In genomic region chr10:71613303-71613777, GRCh38 we compare ENCODE assay signal across 16 cellular contexts.
DNase-seq lines count a peak whose midpoint lies in the region; ATAC-seq, FAIRE-seq and TF ChIP-seq lines count a peak whose summit lies in the region.
"Had no signal": no experiment of that assay in that cellular context is flagged by ENCODE, and none has a peak within 500 bp of the region (broad histone marks: within the 10 kb centered on the region; RNA-seq: fewer than 3 reads in every experiment).

No MANE protein-coding gene starts in this region.

- intact Hi-C loops in MCF 10A (cut with micrococcal nuclease) (no loop called here), breast epithelium (cut with DNase I; ENCODE audit: low total_unique reads) (no loop called here), lower lobe of right lung (cut with DNase I) (no loop called here)

- peak; percentile 45 for DNase-seq in MCF 10A (ENCODE audit: unreplicated experiment)
- no peak for DNase-seq in breast epithelium (ENCODE audit: low spot score in 2 of 2)
- peak; percentile 41 for DNase-seq in epithelial cell of esophagus (ENCODE audit: low read depth)
- DNase-seq in lower lobe of right lung = no peak
- DNase-seq in urothelium cell line (ENCODE audit: low spot score) = peak; percentile 49
- no peak for DNase-seq in BE2C
- DNase-seq in stimulated activated effector memory CD8-positive, alpha-beta T cell treated with anti-CD3 and anti-CD28 coated beads, Interleukin-12 subunit alpha, Interleukin-12 subunit beta, amount 100 ng/mL, for 72 hours (ENCODE audit: low spot score in 2 of 2) = no peak
- DNase-seq in cerebellar nuclear complex (lab: John Stamatoyannopoulos, UW) = no peak
- DNase-seq: activated CD4-positive, CD25-positive, alpha-beta regulatory T cell; activated T-cell treated with anti-CD3 and anti-CD28 coated beads, Interleukin-2, amount 50 U/mL, for 1 hour; effector memory CD4-positive, alpha-beta T cell; hypothalamus; midbrain; NCI-H187 had no signal

- FAIRE-seq in urothelium cell line (lab: Jason Lieb, UNC) = no peak
- FAIRE-seq: A204.1 had no signal

- H3K27me3 ChIP-seq in breast epithelium (no peaks in the 10 kb centered on the region), lower lobe of right lung (ENCODE audit: low read depth) (no peaks in the 10 kb centered on the region), BE2C (no peaks in the 10 kb centered on the region)
- H3K27me3 ChIP-seq: tibial nerve had no signal

- TF ChIP-seq POLR2A in breast epithelium (IDR thresholded peaks at IDR 0.05) = no peak

- no peaks in the 10 kb centered on the region for H3K9me3 Mint-ChIP-seq in MCF 10A (ENCODE audit: unreplicated experiment)
- H3K9me3 Mint-ChIP-seq in stimulated activated effector memory CD8-positive, alpha-beta T cell treated with anti-CD3 and anti-CD28 coated beads, Interleukin-12 subunit alpha, Interleukin-12 subunit beta, amount 100 ng/mL, for 72 hours = no peaks in the 10 kb centered on the region

- TF ChIP-seq CTCF in MCF 10A (IDR thresholded peaks at IDR 0.05; ENCODE audit: unreplicated experiment) (no peak), breast epithelium (IDR thresholded peaks at IDR 0.05) (no peak), epithelial cell of esophagus (IDR thresholded peaks at IDR 0.05; ENCODE audit: insufficient read depth, low read depth, low read length, missing control alignments) (no peak), lower lobe of right lung (IDR thresholded peaks at IDR 0.05) (no peak), BE2C (IDR thresholded peaks at IDR 0.05; ENCODE audit: low read depth, low read length) (no peak)

- peak; percentile 27 to 55 for ATAC-seq in lower lobe of right lung
- ATAC-seq in stimulated activated effector memory CD8-positive, alpha-beta T cell treated with anti-CD3 and anti-CD28 coated beads, Interleukin-12 subunit alpha, Interleukin-12 subunit beta, amount 100 ng/mL, for 72 hours = no peak

- H3K27ac ChIP-seq in breast epithelium (peak overlapping the region in 1 of 2 donors; percentile 38), lower lobe of right lung (no peak overlapping the region)

- no peaks in the 10 kb centered on the region for H3K36me3 ChIP-seq in breast epithelium
- no peaks in the 10 kb centered on the region for H3K36me3 ChIP-seq in lower lobe of right lung
- H3K36me3 ChIP-seq in BE2C = no peaks in the 10 kb centered on the region
- H3K36me3 ChIP-seq: tibial nerve had no signal

- CTCF ChIA-PET in MCF 10A (lab: Yijun Ruan, JAX) = interaction anchor here (1.2 to 1.6 kb wide), 2 partner anchors 229 to 300 kb away, joined by 3 read pairs; no protein-coding TSS in a partner anchor

- no peak overlapping the region for H3K4me3 ChIP-seq in breast epithelium
- no peak overlapping the region for H3K4me3 ChIP-seq in epithelial cell of esophagus (ENCODE audit: low read length)
- H3K4me3 ChIP-seq in lower lobe of right lung = no peak overlapping the region
- no peak overlapping the region for H3K4me3 ChIP-seq in BE2C (ENCODE audit: low read depth, low read length)
- H3K4me3 ChIP-seq: tibial nerve had no signal

- H3K4me1 ChIP-seq in breast epithelium (no peaks in the 10 kb centered on the region), lower lobe of right lung (peaks cover 14% of the 10 kb centered on the region), BE2C (no peaks in the 10 kb centered on the region)

- BruUV-seq in MCF 10A (replicated peaks; lab: Mats Ljungman, UMichigan) = no TSS peak

- peaks cover 6% of the 10 kb centered on the region for H3K4me1 Mint-ChIP-seq in MCF 10A (ENCODE audit: insufficient read depth, unreplicated experiment)
- H3K4me1 Mint-ChIP-seq in stimulated activated effector memory CD8-positive, alpha-beta T cell treated with anti-CD3 and anti-CD28 coated beads, Interleukin-12 subunit alpha, Interleukin-12 subunit beta, amount 100 ng/mL, for 72 hours = peaks cover 13% of the 10 kb centered on the region

- H3K27me3 Mint-ChIP-seq in MCF 10A (ENCODE audit: insufficient read depth, unreplicated experiment) = peaks cover 63% of the 10 kb centered on the region

- no peak overlapping the region for H3K27ac Mint-ChIP-seq in MCF 10A (ENCODE audit: low read depth, unreplicated experiment)
- H3K27ac Mint-ChIP-seq in stimulated activated effector memory CD8-positive, alpha-beta T cell treated with anti-CD3 and anti-CD28 coated beads, Interleukin-12 subunit alpha, Interleukin-12 subunit beta, amount 100 ng/mL, for 72 hours = no peak overlapping the region

- no peaks in the 10 kb centered on the region for H3K9me3 ChIP-seq in breast epithelium
- H3K9me3 ChIP-seq in lower lobe of right lung = no peaks in the 10 kb centered on the region
- H3K9me3 ChIP-seq in BE2C = no peaks in the 10 kb centered on the region
- H3K9me3 ChIP-seq: tibial nerve had no signal

- H3K36me3 Mint-ChIP-seq in MCF 10A (ENCODE audit: insufficient read depth, unreplicated experiment) = no peaks in the 10 kb centered on the region
- no peaks in the 10 kb centered on the region for H3K36me3 Mint-ChIP-seq in stimulated activated effector memory CD8-positive, alpha-beta T cell treated with anti-CD3 and anti-CD28 coated beads, Interleukin-12 subunit alpha, Interleukin-12 subunit beta, amount 100 ng/mL, for 72 hours

- H3K4me3 Mint-ChIP-seq in MCF 10A (ENCODE audit: unreplicated experiment) = no peak overlapping the region
- no peak overlapping the region for H3K4me3 Mint-ChIP-seq in stimulated activated effector memory CD8-positive, alpha-beta T cell treated with anti-CD3 and anti-CD28 coated beads, Interleukin-12 subunit alpha, Interleukin-12 subunit beta, amount 100 ng/mL, for 72 hours

- POLR2A ChIA-PET in MCF 10A (lab: Yijun Ruan, JAX) = no interaction called here

Comparison
In these comparisons a context has a peak if more than half of its experiments do, and no peak if none do; other contexts are left out.
1. DNase-seq: peak in MCF 10A (single experiment), epithelial cell of esophagus (single experiment) and urothelium cell line (single experiment); none in breast epithelium (0 of 2), lower lobe of right lung (single experiment), BE2C (single experiment), stimulated activated effector memory CD8-positive, alpha-beta T cell treated with anti-CD3 and anti-CD28 coated beads, Interleukin-12 subunit alpha, Interleukin-12 subunit beta, amount 100 ng/mL, for 72 hours (0 of 2) and cerebellar nuclear complex (0 of 2).